8 cellular contexts compared by ENCODE assay signal in genomic region chr7:65981965-65982792, GRCh38. TPM values are rescaled to one million over a fixed set of nuclear protein-coding genes. Genes with fewer than 3 reads are reported as not detected.
A peak's percentile ranks its signal among the peaks of the same experiment; 100 is the strongest.
DNase-seq lines count a peak whose midpoint lies in the region; ATAC-seq, FAIRE-seq and TF ChIP-seq lines count a peak whose summit lies in the region.

TSS of gene GUSB (minus strand) at chr7:65982213. CDS start at chr7:65982183, 30 bp downstream.

- TF ChIP-seq RAD21 in HepG2 (CRISPR knock-in tag; IDR thresholded peaks at IDR 0.05) = peak; percentile 61

- H3K4me2 ChIP-seq in HepG2 (ENCODE audit: low read depth, low read length) = peak within 1 kb of the TSS; percentile 87

- H2AFZ ChIP-seq in HepG2 (ENCODE audit: low read length) = peak within 1 kb of the TSS; percentile 83

- no TSS peak for BruUV-seq in HepG2 (replicated peaks; lab: Mats Ljungman, UMichigan)

- in situ Hi-C loops in HepG2 (cut with HindIII; ENCODE audit: extremely low pct_ligation_motif_present, low pct_unique_long_range_greater_than_20kb) = no loop called here

- H3K36me3 ChIP-seq in HepG2 (replicated peaks in 1 of 2; ENCODE audit: control insufficient read depth in 1 of 2, insufficient read depth in 2 of 2, low read length in 2 of 2) = peaks cover 0 to 10% of the 10 kb centered on the region in 2 experiments; a peak in 3 of 5 replicates

- ATAC-seq in GM19438 (IDR thresholded peaks at IDR 0.05; ENCODE audit: low read depth, unreplicated experiment) (peak; percentile 69), HG03571 (IDR thresholded peaks at IDR 0.05; ENCODE audit: unreplicated experiment) (peak; percentile 78), HepG2 (peak; percentile 94)

- H4K20me1 ChIP-seq in HepG2 (ENCODE audit: insufficient read depth, low read length) = no peaks in the 10 kb centered on the region

- no peak for FAIRE-seq in HepG2 (lab: Jason Lieb, UNC)

- CTCF ChIA-PET in HepG2 (lab: Yijun Ruan, JAX; ENCODE audit: low intra/inter-chr PET ratio, low total read pairs) = no interaction called here

- H3K27me3 ChIP-seq in HepG2 (ENCODE audit: control insufficient read depth in 1 of 2, insufficient read depth in 2 of 2, low read length in 2 of 2) = no peaks in the 10 kb centered on the region

- TF ChIP-seq EP300 in HepG2 (IDR thresholded peaks at IDR 0.05; ENCODE audit: low read depth in 2 of 2, low read length in 2 of 2) (0 out of 4 replicates have a peak, but pooled peaks of 1 of the 2 experiments have one; percentile 5), HepG2 (CRISPR knock-in tag; IDR thresholded peaks at IDR 0.05; ENCODE audit: borderline replicate concordance) (peak; percentile 69)

- H3K4me1 ChIP-seq in HepG2 (ENCODE audit: insufficient read depth, low read length) = peaks cover 34% of the 10 kb centered on the region

- DNase-seq in CD1c-positive myeloid dendritic cell (ENCODE audit: extremely low spot score) (peak; percentile 92), NCI-H82 (lab: John Stamatoyannopoulos, UW) (peak; percentile 95), dermis blood vessel endothelial cell (peak; percentile 93), HepG2 (ENCODE audit: low spot score) (peak; percentile 78)
- peak; percentile 93 to 95 for DNase-seq in activated CD4-positive, alpha-beta T cell treated with anti-CD3 and anti-CD28 coated beads, Interleukin-2, amount 50 U/mL, for 48 hours
- DNase-seq in stimulated activated CD4-positive, alpha-beta T cell treated with anti-CD3 and anti-CD28 coated beads, Interleukin-2, amount 100 ng/mL, for 48 hours = peak; percentile 88 to 95

- POLR2A ChIA-PET in HepG2 (lab: Yijun Ruan, JAX) = interaction anchor here (0.5 kb wide), 1 partner anchor 136 kb away, joined by 4 read pairs; no protein-coding TSS in a partner anchor

- peak within 1 kb of the TSS; percentile 92 for H3K9ac ChIP-seq in HepG2 (ENCODE audit: insufficient read depth, low read depth, low read length)

- TF ChIP-seq CTCF in HepG2 (CRISPR knock-in tag; IDR thresholded peaks at IDR 0.05) = peak; percentile 7; the same call in 1 of the 2 replicates

- no peaks in the 10 kb centered on the region for H3K9me3 ChIP-seq in HepG2 (ENCODE audit: low read length)

- H3K4me3 ChIP-seq in HepG2 (replicated peaks in 1 of 3; ENCODE audit: insufficient read depth in 1 of 3, low read depth in 2 of 3, low read length in 3 of 3) = peak within 1 kb of the TSS; percentile 55 to 86 (median 78)

- WGBS in HepG2 (ENCODE audit: low lambda C conversion rate) = 3% methylated on average over 15 of the region's 62 CpGs

- peaks cover 8% of the 10 kb centered on the region for H3K79me2 ChIP-seq in HepG2 (ENCODE audit: insufficient read depth, low read length)

- H3K27ac ChIP-seq in HepG2 (ENCODE audit: extremely low read length, insufficient read depth, low read length) = peak within 1 kb of the TSS; percentile 73

- peak; percentile 39 to 83; a peak in 2 of 4 replicates for TF ChIP-seq POLR2A in HepG2 (IDR thresholded peaks at IDR 0.05; ENCODE audit: insufficient read depth in 1 of 2, low read depth in 2 of 2, low read length in 2 of 2)

- intact Hi-C loops in HepG2 (cut with micrococcal nuclease; ENCODE audit: unreplicated experiment) = no loop called here

TF ChIP-seq in HepG2, 621 proteins besides CTCF, POLR2A, EP300 and RAD21 (continues in another document):
- TF ChIP-seq ZNF318 (CRISPR knock-in tag; IDR thresholded peaks at IDR 0.05) (0 out of 2 replicates have a peak, but pooled peaks have one; percentile 57), DRAP1 (CRISPR knock-in tag; IDR thresholded peaks at IDR 0.05) (peak; percentile 76), HHEX (CRISPR knock-in tag; IDR thresholded peaks at IDR 0.05) (0 out of 2 replicates have a peak, but pooled peaks have one; percentile 28), MEF2D (CRISPR knock-in tag; IDR thresholded peaks at IDR 0.05) (peak; percentile 88), PHF21A (CRISPR knock-in tag; IDR thresholded peaks at IDR 0.05) (no peak; the same call in 1 of the 2 replicates)

RNA-seq across cellular contexts. Expression of gene GUSB, which starts in this region (rescaled TPM):
- 40.2 and 48.1 TPM in 2 replicates for total RNA-seq in dermis blood vessel endothelial cell
- total RNA-seq in HepG2 (2016; rRNA removed; fragmentation: Illumina TruSeq; extraction: Trizol) = 8.8 and 18.8 TPM in 2 replicates
- total RNA-seq in HepG2 (2016; cell fraction: cytosol; rRNA removed; fragmentation: Illumina TruSeq; extraction: Trizol; ENCODE audit: low read depth) = 11.7 and 12.8 TPM in 2 replicates
- 7.4 and 20.2 TPM in 2 replicates for total RNA-seq in HepG2 (2016; cell fraction: insoluble cytoplasmic fraction; rRNA removed; fragmentation: Illumina TruSeq; extraction: Trizol)
- 9.2 and 10.8 TPM in 2 replicates for total RNA-seq in HepG2 (2016; cell fraction: membrane; rRNA removed; fragmentation: Illumina TruSeq; extraction: Trizol)
- total RNA-seq in HepG2 (2016; cell fraction: nucleus; rRNA removed; fragmentation: Illumina TruSeq; extraction: Trizol) = 26.0 and 31.3 TPM in 2 replicates
- polyA plus RNA-seq in HepG2 (2011; rRNA removed) = 57.6 and 60.0 TPM in 2 replicates
- polyA plus RNA-seq in HepG2 (2011; cell fraction: cytosol; rRNA removed) = 46.9 and 57.2 TPM in 2 replicates
- polyA plus RNA-seq in HepG2 (2011; cell fraction: nucleus; rRNA removed) = 214 and 218 TPM in 2 replicates
- polyA plus RNA-seq in HepG2 (2012) = 46.7 and 48.2 TPM in 2 replicates
- 9.4 and 10.5 TPM in 2 replicates for polyA plus RNA-seq in HepG2 (2016; cell fraction: cytosol; fragmentation: Illumina TruSeq; extraction: Trizol; ENCODE audit: low read depth)
- 14.4 and 16.6 TPM in 2 replicates for polyA plus RNA-seq in HepG2 (2016; cell fraction: insoluble cytoplasmic fraction; fragmentation: Illumina TruSeq; extraction: Trizol; ENCODE audit: low read depth)
- 10.4 and 12.2 TPM in 2 replicates for polyA plus RNA-seq in HepG2 (2016; cell fraction: membrane; fragmentation: Illumina TruSeq; extraction: Trizol; ENCODE audit: low read depth)
- polyA plus RNA-seq in HepG2 (2016; cell fraction: nucleus; fragmentation: Illumina TruSeq; extraction: Trizol; ENCODE audit: insufficient read depth, low read depth) = 88.4 and 99.7 TPM in 2 replicates
- 85.0 and 99.2 TPM in 2 replicates for polyA minus RNA-seq in HepG2 (2011; rRNA and poly(A)+ RNA removed; ENCODE audit: low replicate concordance)
- 18.2 and 24.4 TPM in 2 replicates for polyA minus RNA-seq in HepG2 (2011; cell fraction: cytosol; rRNA and poly(A)+ RNA removed)
- 23.9 and 27.4 TPM in 2 replicates for polyA minus RNA-seq in HepG2 (2011; cell fraction: nucleus; rRNA and poly(A)+ RNA removed)

Comparison
In these comparisons a context has a peak if more than half of its experiments do, and no peak if none do; other contexts are left out.
1. Peak in every context shown above with its lines: DNase-seq, ATAC-seq, H3K4me3 ChIP-seq and H3K27ac ChIP-seq.